Comparison of ENCODE assay signal across 13 cellular contexts in the genomic region with DNA sequence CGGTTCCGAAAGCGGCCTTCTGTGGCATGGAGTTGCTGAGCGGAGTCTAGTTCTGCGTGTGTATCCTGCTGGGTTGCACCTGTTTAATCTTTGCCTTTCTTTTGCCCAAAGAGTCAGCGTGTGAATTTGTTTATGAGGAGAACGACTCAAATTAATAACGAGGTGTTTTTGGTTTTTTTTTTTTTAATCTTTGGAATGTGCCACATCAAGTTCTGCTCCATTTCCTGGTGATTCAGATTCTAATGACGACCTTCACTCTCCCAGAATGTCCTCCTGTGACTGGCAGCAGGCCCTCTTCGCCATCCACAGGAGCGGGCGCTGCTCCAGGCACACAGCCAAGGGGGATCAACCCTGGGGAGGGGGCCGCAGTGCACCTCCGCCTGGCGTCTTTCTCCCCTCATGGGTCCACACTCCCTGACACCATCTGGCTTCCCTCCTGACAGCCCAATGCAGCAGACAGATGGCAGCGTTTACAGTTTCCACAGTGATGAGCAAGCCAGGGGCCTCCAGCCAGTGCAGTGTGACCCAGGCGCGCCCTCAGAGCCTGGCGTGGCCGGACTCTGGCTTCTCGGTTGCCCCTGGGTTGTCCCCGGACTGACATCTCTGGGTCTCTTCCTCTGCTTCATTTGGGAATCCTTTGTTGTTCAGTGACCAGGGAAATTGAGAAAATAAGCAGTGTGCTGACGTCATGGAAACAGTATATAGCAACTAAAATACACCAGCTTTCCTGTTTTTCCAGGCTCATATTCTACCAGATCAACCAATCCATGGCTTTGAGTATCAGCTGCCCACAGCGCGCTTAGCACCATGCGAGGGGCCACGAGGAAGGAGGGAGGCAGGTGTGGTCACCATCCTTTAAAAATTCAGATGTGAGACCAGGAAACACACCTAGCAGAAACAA. TPM values are rescaled to one million over a fixed set of nuclear protein-coding genes. Genes with fewer than 3 reads are reported as not detected.
DNase-seq lines count a peak whose midpoint lies in the region; ATAC-seq, FAIRE-seq and TF ChIP-seq lines count a peak whose summit lies in the region.
"Had no signal": no experiment of that assay in that cellular context is flagged by ENCODE, and none has a peak within 500 bp of the region (broad histone marks: within the 10 kb centered on the region; RNA-seq: fewer than 3 reads in every experiment).

No MANE protein-coding gene starts in this region.

- H3K27me3 ChIP-seq in BE2C: no peaks in the 10 kb centered on the region

- no peak overlapping the region for H3K4me3 ChIP-seq in BE2C (ENCODE audit: low read depth, low read length)

- peak; percentile 55 for DNase-seq in BE2C
- peak; percentile 90 for DNase-seq in NCI-H1694 (lab: John Stamatoyannopoulos, UW)
- DNase-seq in cerebellum (ENCODE audit: low spot score): peak; percentile 77
- peak; percentile 59 for DNase-seq in left kidney (ENCODE audit: low read depth, low spot score)
- DNase-seq in RCC 7860 (ENCODE audit: low spot score): no peak
- DNase-seq in NCI-H510A treated with DMSO at 0.1 percent for 48 hours (lab: John Stamatoyannopoulos, UW): no peak
- DNase-seq: activated CD8-positive, alpha-beta memory T cell treated with anti-CD3 and anti-CD28 coated beads, Interleukin-2, amount 10 ng/mL, durations not matched to agents 7 days and 5 days; brain microvascular endothelial cell; stimulated activated naive CD8-positive, alpha-beta T cell treated with anti-CD3 and anti-CD28 coated beads, Interleukin-15, amount 100 ng/mL, for 72 hours had no signal

- no peak for FAIRE-seq in RCC 7860 (lab: Jason Lieb, UNC)
- FAIRE-seq: frontal cortex, HTR-8/SVneo had no signal

- no peaks in the 10 kb centered on the region for H3K36me3 ChIP-seq in BE2C
- H3K36me3 ChIP-seq: brain microvascular endothelial cell had no signal

- H3K9me3 ChIP-seq in BE2C: no peaks in the 10 kb centered on the region

- peak; percentile 16; the same call in 1 of the 2 replicates for TF ChIP-seq CTCF in BE2C (IDR thresholded peaks at IDR 0.05; ENCODE audit: low read depth, low read length)

- ATAC-seq in HG03039 (IDR thresholded peaks at IDR 0.05; ENCODE audit: unreplicated experiment) (no peak), HG02870 (IDR thresholded peaks at IDR 0.05; ENCODE audit: unreplicated experiment) (no peak)
- ATAC-seq: activated CD8-positive, alpha-beta memory T cell treated with anti-CD3 and anti-CD28 coated beads, Interleukin-2, amount 10 ng/mL, durations not matched to agents 7 days and 5 days; stimulated activated naive CD8-positive, alpha-beta T cell treated with anti-CD3 and anti-CD28 coated beads, Interleukin-15, amount 100 ng/mL, for 72 hours had no signal

- peaks cover 2% of the 10 kb centered on the region; the same call in 1 of the 2 replicates for H3K4me1 ChIP-seq in BE2C

RNA-seq across cellular contexts. Expression of gene AFDN, which starts 27.4 kb away (rescaled TPM):
- 69.0 TPM for polyA plus RNA-seq in BE2C (2012; ENCODE audit: insufficient read depth, insufficient read length, low read depth)
- 282 TPM for total RNA-seq in cerebellum

Comparison
In these comparisons a context has a peak if more than half of its experiments do, and no peak if none do; other contexts are left out.
1. DNase-seq: peak in BE2C (single experiment), NCI-H1694 (single experiment), cerebellum (single experiment) and left kidney (single experiment); none in RCC 7860 (single experiment) and NCI-H510A treated with DMSO at 0.1 percent for 48 hours (single experiment).